In genomic region chr12:56721721-56722120, GRCh38 we compare ENCODE assay signal across 7 cellular contexts. TPM values are rescaled to one million over a fixed set of nuclear protein-coding genes. Genes with fewer than 3 reads are reported as not detected.
DNase-seq lines count a peak whose midpoint lies in the region; ATAC-seq and TF ChIP-seq lines count a peak whose summit lies in the region.
"Had no signal": no experiment of that assay in that cellular context is flagged by ENCODE, and none has a peak within 500 bp of the region (broad histone marks: within the 10 kb centered on the region; RNA-seq: fewer than 3 reads in every experiment).

No MANE protein-coding gene starts in this region.

- H3K4me3 ChIP-seq in HFF-Myc (replicated peaks; ENCODE audit: low read depth, low read length), result peak overlapping the region; percentile 95

- no peak for TF ChIP-seq CTCF in HFF-Myc (IDR thresholded peaks at IDR 0.05; ENCODE audit: low read depth, low read length, missing control alignments)
- no peak for TF ChIP-seq CTCF in nephron (IDR thresholded peaks at IDR 0.05; ENCODE audit: unreplicated experiment in 3 of 3)

- H3K9me3 Mint-ChIP-seq in activated naive CD8-positive, alpha-beta T cell treated with anti-CD3 and anti-CD28 coated beads, Interleukin-2, amount 10 ng/mL, durations not matched to agents 7 days and 5 days, result no peaks in the 10 kb centered on the region
- no peaks in the 10 kb centered on the region for H3K9me3 Mint-ChIP-seq in nephron

- peaks cover 64% of the 10 kb centered on the region for H3K4me1 Mint-ChIP-seq in activated naive CD8-positive, alpha-beta T cell treated with anti-CD3 and anti-CD28 coated beads, Interleukin-2, amount 10 ng/mL, durations not matched to agents 7 days and 5 days
- H3K4me1 Mint-ChIP-seq in nephron, result peaks cover 70% of the 10 kb centered on the region

- peaks cover 43% of the 10 kb centered on the region for H3K36me3 Mint-ChIP-seq in activated naive CD8-positive, alpha-beta T cell treated with anti-CD3 and anti-CD28 coated beads, Interleukin-2, amount 10 ng/mL, durations not matched to agents 7 days and 5 days
- H3K36me3 Mint-ChIP-seq in nephron (ENCODE audit: low read depth), result peaks cover 51% of the 10 kb centered on the region

- peak overlapping the region; percentile 97 for H3K4me3 Mint-ChIP-seq in activated naive CD8-positive, alpha-beta T cell treated with anti-CD3 and anti-CD28 coated beads, Interleukin-2, amount 10 ng/mL, durations not matched to agents 7 days and 5 days
- peak overlapping the region; percentile 96 to 98 (median 97) for H3K4me3 Mint-ChIP-seq in nephron

- no peak for ATAC-seq in activated naive CD8-positive, alpha-beta T cell treated with anti-CD3 and anti-CD28 coated beads, Interleukin-2, amount 10 ng/mL, durations not matched to agents 7 days and 5 days (ENCODE audit: low read depth)
- no peak for ATAC-seq in HG02840 (IDR thresholded peaks at IDR 0.05; ENCODE audit: low FRiP score, unreplicated experiment)

- H3K27me3 Mint-ChIP-seq in activated naive CD8-positive, alpha-beta T cell treated with anti-CD3 and anti-CD28 coated beads, Interleukin-2, amount 10 ng/mL, durations not matched to agents 7 days and 5 days, result no peaks in the 10 kb centered on the region
- H3K27me3 Mint-ChIP-seq in nephron (ENCODE audit: low read depth), result no peaks in the 10 kb centered on the region

- DNase-seq in HFF-Myc (ENCODE audit: extremely low read depth, low read depth) (no peak), NCI-H510A treated with DMSO at 0.1 percent for 48 hours (lab: John Stamatoyannopoulos, UW) (no peak), T1000 (lab: John Stamatoyannopoulos, UW) (no peak)
- DNase-seq in activated naive CD8-positive, alpha-beta T cell treated with anti-CD3 and anti-CD28 coated beads, Interleukin-2, amount 10 ng/mL, durations not matched to agents 7 days and 5 days, result no peak
- DNase-seq: MG63 had no signal

- POLR2A ChIA-PET in activated naive CD8-positive, alpha-beta T cell treated with anti-CD3 and anti-CD28 coated beads, Interleukin-2, amount 10 ng/mL, durations not matched to agents 7 days and 5 days (lab: Charles Lee), result interaction anchor here (8.9 kb wide), 1 partner anchor 35 kb away, joined by 105 read pairs; the partner anchor contains the start of gene PTGES3

- peak overlapping the region; percentile 86 for H3K27ac Mint-ChIP-seq in activated naive CD8-positive, alpha-beta T cell treated with anti-CD3 and anti-CD28 coated beads, Interleukin-2, amount 10 ng/mL, durations not matched to agents 7 days and 5 days
- peak overlapping the region; percentile 68 to 99 (median 70) for H3K27ac Mint-ChIP-seq in nephron

RNA-seq across cellular contexts. Expression of gene NACA, which starts 3.4 kb away (rescaled TPM):
- 100 to 1,000 TPM; 878 to 882 TPM for total RNA-seq in activated naive CD8-positive, alpha-beta T cell treated with anti-CD3 and anti-CD28 coated beads, Interleukin-2, amount 10 ng/mL, durations not matched to agents 7 days and 5 days

RNA-seq across cellular contexts. Expression of gene PRIM1, which starts 30.4 kb away (rescaled TPM):
- total RNA-seq in activated naive CD8-positive, alpha-beta T cell treated with anti-CD3 and anti-CD28 coated beads, Interleukin-2, amount 10 ng/mL, durations not matched to agents 7 days and 5 days, result 10 to 100 TPM; 52.5 to 56.1 TPM

RNA-seq across cellular contexts. Expression of gene PTGES3, which starts 33.6 kb away (rescaled TPM):
- total RNA-seq in activated naive CD8-positive, alpha-beta T cell treated with anti-CD3 and anti-CD28 coated beads, Interleukin-2, amount 10 ng/mL, durations not matched to agents 7 days and 5 days, result 100 to 1,000 TPM; 210 to 217 TPM

RNA-seq across cellular contexts. Expression of gene HSD17B6, which starts 41.4 kb away (rescaled TPM):
- 1 to 10 TPM; 1.9 to 2.4 TPM for total RNA-seq in activated naive CD8-positive, alpha-beta T cell treated with anti-CD3 and anti-CD28 coated beads, Interleukin-2, amount 10 ng/mL, durations not matched to agents 7 days and 5 days
